32 cellular contexts compared by ENCODE assay signal in genomic region chrX:69552512-69552911, GRCh38. TPM values are rescaled to one million over a fixed set of nuclear protein-coding genes. Genes with fewer than 3 reads are reported as not detected.
"Had no signal": no experiment of that assay in that cellular context is flagged by ENCODE, and none has a peak within 500 bp of the region (broad histone marks: within the 10 kb centered on the region; RNA-seq: fewer than 3 reads in every experiment).

No MANE protein-coding gene starts in this region.

- H3K4me1 Mint-ChIP-seq: natural killer cell; stimulated activated memory B cell treated with anti-CD40 and anti-IgM and Interleukin-4, amounts not matched to agents 10 μg/mL and 1 μg/mL and 100 μg/mL, for 72 hours; stimulated activated naive CD8-positive, alpha-beta T cell treated with anti-CD3 and anti-CD28 coated beads, Interleukin-15, amount 100 ng/mL, for 72 hours had no signal

- H3K9me3 ChIP-seq: ovary, psoas muscle, suprapubic skin, testis, tibial artery, transverse colon, upper lobe of right lung, uterus had no signal

- H3K36me3 ChIP-seq: neural progenitor cell, ovary, spleen, suprapubic skin, tibial artery, transverse colon, upper lobe of right lung, uterus had no signal

- H3K4me1 ChIP-seq: parathyroid adenoma, psoas muscle, spleen, suprapubic skin, testis, tibial artery, transverse colon, upper lobe of right lung, uterus had no signal

- H3K27me3 Mint-ChIP-seq: naive thymus-derived CD4-positive, alpha-beta T cell; stimulated activated memory B cell treated with anti-CD40 and anti-IgM and Interleukin-4, amounts not matched to agents 10 μg/mL and 1 μg/mL and 100 μg/mL, for 72 hours; stimulated activated naive CD8-positive, alpha-beta T cell treated with anti-CD3 and anti-CD28 coated beads, Interleukin-15, amount 100 ng/mL, for 72 hours; type B pancreatic cell had no signal

- H2AFZ ChIP-seq: neural progenitor cell, parathyroid adenoma had no signal

- ATAC-seq: naive thymus-derived CD4-positive, alpha-beta T cell; natural killer cell; psoas muscle; right cardiac atrium; sciatic nerve; stimulated activated memory B cell treated with anti-CD40 and anti-IgM and Interleukin-4, amounts not matched to agents 10 μg/mL and 1 μg/mL and 100 μg/mL, for 72 hours; stimulated activated naive CD8-positive, alpha-beta T cell treated with anti-CD3 and anti-CD28 coated beads, Interleukin-15, amount 100 ng/mL, for 72 hours; stimulated activated naive CD8-positive, alpha-beta T cell treated with anti-CD3 and anti-CD28 coated beads, Interleukin-15, Interleukin-2, amounts not matched to agents 100 U/mL and 50 U/mL, for 24 hours; upper lobe of right lung had no signal

- H3K27ac Mint-ChIP-seq: naive thymus-derived CD4-positive, alpha-beta T cell; natural killer cell; neural progenitor cell; progenitor cell of endocrine pancreas; stimulated activated memory B cell treated with anti-CD40 and anti-IgM and Interleukin-4, amounts not matched to agents 10 μg/mL and 1 μg/mL and 100 μg/mL, for 72 hours; stimulated activated naive CD8-positive, alpha-beta T cell treated with anti-CD3 and anti-CD28 coated beads, Interleukin-15, amount 100 ng/mL, for 72 hours; type B pancreatic cell had no signal

- H3K4me2 ChIP-seq: neural progenitor cell, smooth muscle cell had no signal

- H3K27ac ChIP-seq: neural progenitor cell, ovary, parathyroid adenoma, psoas muscle, skin epidermis, spleen, suprapubic skin, testis, tibial artery, transverse colon, upper lobe of right lung, uterus had no signal

- H3K4me3 Mint-ChIP-seq: naive thymus-derived CD4-positive, alpha-beta T cell; natural killer cell; neural progenitor cell; stimulated activated memory B cell treated with anti-CD40 and anti-IgM and Interleukin-4, amounts not matched to agents 10 μg/mL and 1 μg/mL and 100 μg/mL, for 72 hours; stimulated activated naive CD8-positive, alpha-beta T cell treated with anti-CD3 and anti-CD28 coated beads, Interleukin-15, amount 100 ng/mL, for 72 hours had no signal

- H3K9ac ChIP-seq: neural progenitor cell, parathyroid adenoma had no signal

- H3K27me3 ChIP-seq: neural progenitor cell, ovary, spleen, suprapubic skin, testis, tibial artery, transverse colon, upper lobe of right lung, uterus had no signal

- H3K4me3 ChIP-seq: neural progenitor cell, ovary, psoas muscle, skin epidermis, smooth muscle cell, spleen, suprapubic skin, testis, tibial artery, transverse colon, upper lobe of right lung, uterus had no signal

- H3K36me3 Mint-ChIP-seq: natural killer cell; neural progenitor cell; stimulated activated memory B cell treated with anti-CD40 and anti-IgM and Interleukin-4, amounts not matched to agents 10 μg/mL and 1 μg/mL and 100 μg/mL, for 72 hours; type B pancreatic cell had no signal

- DNase-seq: naive thymus-derived CD4-positive, alpha-beta T cell; natural killer cell; occipital lobe; ovary; posterior cingulate gyrus; psoas muscle; spleen; stimulated activated CD4-positive, alpha-beta T cell treated with anti-CD3 and anti-CD28 coated beads, Interleukin-12 subunit alpha, Interleukin-12 subunit beta, amount 100 ng/mL, for 4 hours; stimulated activated CD4-positive, alpha-beta T cell treated with anti-CD3 and anti-CD28 coated beads, Interleukin-1b, Interleukin-23, amount 100 ng/mL, for 48 hours; stimulated activated CD4-positive, alpha-beta T cell treated with anti-CD3 and anti-CD28 coated beads, Interleukin-4, amount 100 ng/mL, for 1 hour; stimulated activated CD4-positive, alpha-beta T cell treated with anti-CD3 and anti-CD28 coated beads, Interleukin-4, amount 100 ng/mL, for 4 hours; stimulated activated CD8-positive, alpha-beta memory T cell treated with anti-CD3 and anti-CD28 coated beads, Interleukin-4, amount 100 ng/mL, for 48 hours; stimulated activated naive CD4-positive, alpha-beta T cell; stimulated activated naive CD8-positive, alpha-beta T cell treated with anti-CD3 and anti-CD28 coated beads, Interleukin-15, amount 100 ng/mL, for 72 hours; stimulated activated naive CD8-positive, alpha-beta T cell treated with anti-CD3 and anti-CD28 coated beads, Interleukin-15, Interleukin-2, amounts not matched to agents 100 U/mL and 50 U/mL, for 24 hours; substantia nigra; testis; tibial artery; transverse colon; upper lobe of right lung; uterus had no signal

- H3K79me2 ChIP-seq: parathyroid adenoma had no signal

- H3K9me3 Mint-ChIP-seq: natural killer cell; stimulated activated memory B cell treated with anti-CD40 and anti-IgM and Interleukin-4, amounts not matched to agents 10 μg/mL and 1 μg/mL and 100 μg/mL, for 72 hours; stimulated activated naive CD8-positive, alpha-beta T cell treated with anti-CD3 and anti-CD28 coated beads, Interleukin-15, amount 100 ng/mL, for 72 hours; type B pancreatic cell had no signal

RNA-seq across cellular contexts. Expression of gene NALF2, which starts 48.4 kb away (rescaled TPM):
- total RNA-seq: natural killer cell, osteoblast, sciatic nerve, smooth muscle cell, upper lobe of right lung had no signal
- polyA plus RNA-seq: naive thymus-derived CD4-positive, alpha-beta T cell; smooth muscle cell had no signal
